ENCODE assay signal across 9 cellular contexts in genomic region chr12:66417217-66417616, GRCh38.
"Had no signal": no experiment of that assay in that cellular context is flagged by ENCODE, and none has a peak within 500 bp of the region (broad histone marks: within the 10 kb centered on the region; RNA-seq: fewer than 3 reads in every experiment).

No MANE protein-coding gene starts in this region.

- H3K4me1 ChIP-seq: HAP-1 had no signal

- DNase-seq: GM23248, GOT3, H7, H9, HCEC 1CT, HFFc6 had no signal

- H3K27ac ChIP-seq: GM23248 had no signal

- ATAC-seq: GM23338, HCT116 had no signal

- H3K4me3 ChIP-seq: GM23248, GM23338, HAP-1 had no signal

- H3K36me3 ChIP-seq: HAP-1 had no signal

- H3K9me3 ChIP-seq: HAP-1 had no signal
